In genomic region chr12:9806714-9807113, GRCh38 we compare ENCODE assay signal across 18 cellular contexts. TPM values are rescaled to one million over a fixed set of nuclear protein-coding genes. Genes with fewer than 3 reads are reported as not detected.
A peak's percentile ranks its signal among the peaks of the same experiment; 100 is the strongest.
DNase-seq lines count a peak whose midpoint lies in the region; ATAC-seq and TF ChIP-seq lines count a peak whose summit lies in the region.
"Had no signal": no experiment of that assay in that cellular context is flagged by ENCODE, and none has a peak within 500 bp of the region (broad histone marks: within the 10 kb centered on the region; RNA-seq: fewer than 3 reads in every experiment).

No MANE protein-coding gene starts in this region.

- no peak for TF ChIP-seq CTCF in psoas muscle (IDR thresholded peaks at IDR 0.05)

- H3K4me3 ChIP-seq in psoas muscle (no peak overlapping the region), skeletal muscle tissue (ENCODE audit: low read length in 3 of 3) (no peak overlapping the region)
- H3K4me3 ChIP-seq: GM23248 had no signal

- intact Hi-C loops in psoas muscle (cut with DNase I): loop anchor here in 1 of 2 donors (5.0 kb wide), 1 partner anchor 59 kb away; no protein-coding TSS in a partner anchor

- ATAC-seq in psoas muscle (peak in 3 of 4 donors; percentile 55 to 91 (median 71)), GM21381 (IDR thresholded peaks at IDR 0.05; ENCODE audit: unreplicated experiment) (no peak)
- ATAC-seq: CD8-positive, alpha-beta T cell had no signal

- 20 to 32% (median 26%) methylated on average over 4 of the region's 4 CpGs for WGBS in psoas muscle, 3 donors

- no peaks in the 10 kb centered on the region for H3K27me3 ChIP-seq in psoas muscle (ENCODE audit: insufficient read depth in 3 of 3, low read length in 2 of 3)
- no peaks in the 10 kb centered on the region for H3K27me3 ChIP-seq in skeletal muscle tissue (ENCODE audit: control insufficient read depth in 3 of 3, insufficient read depth in 3 of 3, low read length in 3 of 3)

- H3K36me3 ChIP-seq in psoas muscle (ENCODE audit: insufficient read depth in 1 of 2, low read depth in 1 of 2): no peaks in the 10 kb centered on the region
- H3K36me3 ChIP-seq in skeletal muscle tissue (ENCODE audit: control insufficient read depth in 3 of 3, insufficient read depth in 3 of 3, low read length in 3 of 3): no peaks in the 10 kb centered on the region

- H3K27ac ChIP-seq in psoas muscle (peak overlapping the region; percentile 56), skeletal muscle tissue (ENCODE audit: low read depth, low read length) (peak overlapping the region; percentile 33)
- H3K27ac ChIP-seq: GM23248 had no signal

- DNase-seq in left kidney (ENCODE audit: low read depth, low spot score) (peak; percentile 6), psoas muscle (no peak), NCI-H2029 (lab: John Stamatoyannopoulos, UW) (no peak)
- no peak for DNase-seq in activated naive CD4-positive, alpha-beta T cell (lab: John Stamatoyannopoulos, UW)
- DNase-seq: C1 segment of cervical spinal cord; Caco-2; CD8-positive, alpha-beta T cell; DMS153; DND-41; GM23248; H7; HCEC 1CT had no signal

- H3K9me3 ChIP-seq in psoas muscle: no peaks in the 10 kb centered on the region
- no peaks in the 10 kb centered on the region for H3K9me3 ChIP-seq in skeletal muscle tissue (ENCODE audit: control insufficient read depth in 3 of 3, low read length in 3 of 3)
- H3K9me3 ChIP-seq: Caco-2 had no signal

- H3K9ac ChIP-seq in skeletal muscle tissue (ENCODE audit: low read depth in 1 of 3, low read length in 3 of 3): no peak overlapping the region
- H3K9ac ChIP-seq: GM23248 had no signal

- H3K4me1 ChIP-seq in psoas muscle (peaks cover 7% of the 10 kb centered on the region), skeletal muscle tissue (ENCODE audit: control insufficient read depth in 3 of 3, insufficient read depth in 3 of 3, low read length in 3 of 3) (peaks cover 0 to 4% (median 0%) of the 10 kb centered on the region in 3 donors)
- H3K4me1 ChIP-seq: Caco-2 had no signal

RNA-seq across cellular contexts. Expression of gene KLRF1, which starts 20.6 kb away (rescaled TPM):
- under 1 TPM in 1 of 4 donors, not detected in 3; 0.49 TPM for total RNA-seq in psoas muscle
- polyA plus RNA-seq in psoas muscle: under 1 TPM; 0.09 to 0.17 (median 0.12) TPM
- not detected for total RNA-seq in skeletal muscle tissue
- total RNA-seq: A172, A673, Caco-2, GM23248, H1 had no signal
- polyA plus RNA-seq: BJ, GM23248, H1 had no signal

RNA-seq across cellular contexts. Expression of gene CD69, which starts 46.0 kb away (rescaled TPM):
- total RNA-seq in psoas muscle (under 1 TPM; 0.22 to 0.82 (median 0.57) TPM), skeletal muscle tissue (8.4 TPM)
- 1 to 10 TPM in 1 of 3 donors, under 1 TPM in 2; 0.13 to 1.1 (median 0.14) TPM for polyA plus RNA-seq in psoas muscle
- total RNA-seq: A172, A673, Caco-2, GM23248, H1, H7 had no signal
- polyA plus RNA-seq: BJ, GM23248, H1 had no signal
